18 cellular contexts compared by ENCODE assay signal in the genomic region with DNA sequence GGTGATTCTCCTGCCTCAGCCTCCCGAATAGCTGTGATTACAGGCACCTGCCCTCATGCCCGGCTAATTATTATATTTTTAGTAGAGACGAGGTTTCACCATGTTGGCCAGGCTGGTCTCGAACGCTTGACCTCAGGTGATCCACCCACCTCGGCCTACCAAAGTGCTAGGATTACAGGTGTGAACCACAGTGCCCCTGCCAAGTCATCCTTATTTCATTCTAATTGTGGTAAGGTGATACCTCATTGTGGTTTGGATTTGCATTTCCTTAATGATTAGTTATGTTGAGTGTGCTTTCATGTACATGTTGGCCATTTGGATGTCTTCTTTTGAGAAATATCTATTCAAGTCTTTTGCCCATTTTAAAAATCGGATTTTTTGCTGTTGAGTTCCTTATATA.
A peak's percentile ranks its signal among the peaks of the same experiment; 100 is the strongest.
DNase-seq lines count a peak whose midpoint lies in the region; ATAC-seq lines count a peak whose summit lies in the region.
"Had no signal": no experiment of that assay in that cellular context is flagged by ENCODE, and none has a peak within 500 bp of the region (broad histone marks: within the 10 kb centered on the region; RNA-seq: fewer than 3 reads in every experiment).

No MANE protein-coding gene starts in this region.

- CTCF ChIA-PET in activated CD8-positive, alpha-beta memory T cell treated with anti-CD3 and anti-CD28 coated beads, Interleukin-2, amount 10 ng/mL, durations not matched to agents 7 days and 5 days (lab: Charles Lee), result no interaction called here

- no peak overlapping the region for H3K4me3 Mint-ChIP-seq in activated CD8-positive, alpha-beta memory T cell treated with anti-CD3 and anti-CD28 coated beads, Interleukin-2, amount 10 ng/mL, durations not matched to agents 7 days and 5 days
- no peak overlapping the region for H3K4me3 Mint-ChIP-seq in memory B cell

- H3K27ac Mint-ChIP-seq in activated CD8-positive, alpha-beta memory T cell treated with anti-CD3 and anti-CD28 coated beads, Interleukin-2, amount 10 ng/mL, durations not matched to agents 7 days and 5 days, result peak overlapping the region; percentile 54
- H3K27ac Mint-ChIP-seq in memory B cell, result no peak overlapping the region

- no peak for ATAC-seq in activated CD8-positive, alpha-beta memory T cell treated with anti-CD3 and anti-CD28 coated beads, Interleukin-2, amount 10 ng/mL, durations not matched to agents 7 days and 5 days
- ATAC-seq in GM18511 (IDR thresholded peaks at IDR 0.05; ENCODE audit: unreplicated experiment) (peak; percentile 41), memory B cell (ENCODE audit: low read depth) (peak; percentile 53), GM21381 (IDR thresholded peaks at IDR 0.05; ENCODE audit: unreplicated experiment) (no peak), GM19023 (IDR thresholded peaks at IDR 0.05; ENCODE audit: unreplicated experiment) (no peak)
- ATAC-seq: left ventricle myocardium superior had no signal

- no peaks in the 10 kb centered on the region for H3K27me3 Mint-ChIP-seq in activated CD8-positive, alpha-beta memory T cell treated with anti-CD3 and anti-CD28 coated beads, Interleukin-2, amount 10 ng/mL, durations not matched to agents 7 days and 5 days
- H3K27me3 Mint-ChIP-seq in memory B cell, result no peaks in the 10 kb centered on the region

- H3K27me3 ChIP-seq in H7 (ENCODE audit: control insufficient read depth, insufficient read depth, low read length), result no peaks in the 10 kb centered on the region
- H3K27me3 ChIP-seq: ascending aorta, ovary, SJSA1 had no signal

- no peaks in the 10 kb centered on the region for H3K9me3 Mint-ChIP-seq in activated CD8-positive, alpha-beta memory T cell treated with anti-CD3 and anti-CD28 coated beads, Interleukin-2, amount 10 ng/mL, durations not matched to agents 7 days and 5 days (ENCODE audit: low read depth)
- no peaks in the 10 kb centered on the region for H3K9me3 Mint-ChIP-seq in memory B cell

- peaks cover 24% of the 10 kb centered on the region for H3K36me3 Mint-ChIP-seq in activated CD8-positive, alpha-beta memory T cell treated with anti-CD3 and anti-CD28 coated beads, Interleukin-2, amount 10 ng/mL, durations not matched to agents 7 days and 5 days
- peaks cover 6% of the 10 kb centered on the region for H3K36me3 Mint-ChIP-seq in memory B cell

- DNase-seq in activated CD8-positive, alpha-beta memory T cell treated with anti-CD3 and anti-CD28 coated beads, Interleukin-2, amount 10 ng/mL, durations not matched to agents 7 days and 5 days, result no peak
- DNase-seq in activated CD8-positive, alpha-beta memory T cell treated with anti-CD3 and anti-CD28 coated beads, Interleukin-2, amount 50 U/mL, for 4 hours, result no peak
- DNase-seq in NCI-H526 (lab: John Stamatoyannopoulos, UW) (peak; percentile 47 to 53), memory B cell (ENCODE audit: low spot score in 2 of 2) (no peak), H7 (no peak)
- DNase-seq: foreskin fibroblast; left ventricle myocardium superior; NCI-H1436 treated with DMSO at 0.1 percent for 48 hours; OCI-M1; ovary; stimulated activated CD4-positive, alpha-beta T cell treated with anti-CD3 and anti-CD28 coated beads, Interleukin-4, amount 100 ng/mL, for 1 hour; stimulated activated CD8-positive, alpha-beta memory T cell treated with anti-CD3 and anti-CD28 coated beads, Interleukin-4, amount 100 ng/mL, for 48 hours had no signal

- H3K4me3 ChIP-seq in H7 (ENCODE audit: insufficient read depth, low read depth, low read length), result no peak overlapping the region
- H3K4me3 ChIP-seq: ascending aorta, ovary, SJSA1, thoracic aorta had no signal

- peaks cover 40% of the 10 kb centered on the region for H3K4me1 Mint-ChIP-seq in activated CD8-positive, alpha-beta memory T cell treated with anti-CD3 and anti-CD28 coated beads, Interleukin-2, amount 10 ng/mL, durations not matched to agents 7 days and 5 days
- H3K4me1 Mint-ChIP-seq in memory B cell, result peaks cover 16% of the 10 kb centered on the region

- H3K36me3 ChIP-seq in H7 (replicated peaks; ENCODE audit: control insufficient read depth, insufficient read depth, low read length), result peaks cover 21% of the 10 kb centered on the region
- H3K36me3 ChIP-seq: thoracic aorta had no signal

Comparison
In these comparisons a context has a peak if more than half of its experiments do, and no peak if none do; other contexts are left out.
1. ATAC-seq: peak in GM18511 (single experiment) and memory B cell (single experiment); none in activated CD8-positive, alpha-beta memory T cell treated with anti-CD3 and anti-CD28 coated beads, Interleukin-2, amount 10 ng/mL, durations not matched to agents 7 days and 5 days (single experiment), GM21381 (single experiment) and GM19023 (single experiment).
2. DNase-seq: peak in NCI-H526 (2 of 2); none in activated CD8-positive, alpha-beta memory T cell treated with anti-CD3 and anti-CD28 coated beads, Interleukin-2, amount 10 ng/mL, durations not matched to agents 7 days and 5 days (single experiment), activated CD8-positive, alpha-beta memory T cell treated with anti-CD3 and anti-CD28 coated beads, Interleukin-2, amount 50 U/mL, for 4 hours (single experiment), memory B cell (0 of 2) and H7 (single experiment).